12 cellular contexts compared by ENCODE assay signal in genomic region chr1:167207940-167208623, GRCh38. TPM values are rescaled to one million over a fixed set of nuclear protein-coding genes. Genes with fewer than 3 reads are reported as not detected.
A peak's percentile ranks its signal among the peaks of the same experiment; 100 is the strongest.
DNase-seq lines count a peak whose midpoint lies in the region; ATAC-seq and TF ChIP-seq lines count a peak whose summit lies in the region.
"Had no signal": no experiment of that assay in that cellular context is flagged by ENCODE, and none has a peak within 500 bp of the region (broad histone marks: within the 10 kb centered on the region; RNA-seq: fewer than 3 reads in every experiment).

No MANE protein-coding gene starts in this region.

- no peaks in the 10 kb centered on the region for H3K36me3 Mint-ChIP-seq in type B pancreatic cell

- H3K4me1 Mint-ChIP-seq in type B pancreatic cell (ENCODE audit: unreplicated experiment): no peaks in the 10 kb centered on the region

- no peak overlapping the region for H3K27ac Mint-ChIP-seq in type B pancreatic cell

- no peaks in the 10 kb centered on the region for H3K27me3 Mint-ChIP-seq in type B pancreatic cell

- peaks cover 8% of the 10 kb centered on the region for H3K9me3 Mint-ChIP-seq in type B pancreatic cell

- no peak overlapping the region for H3K4me3 ChIP-seq in left ventricle myocardium inferior
- no peak overlapping the region for H3K4me3 ChIP-seq in epithelial cell of proximal tubule (ENCODE audit: low read depth, low read length)
- H3K4me3 ChIP-seq: prostate gland, transverse colon had no signal

- intact Hi-C loops in left ventricle myocardium inferior (cut with micrococcal nuclease): no loop called here
- intact Hi-C loops in Right ventricle myocardium superior (cut with DNase I): loop anchor here (5.0 kb wide), 1 partner anchor 141 kb away; no protein-coding TSS in a partner anchor

- ATAC-seq in Right ventricle myocardium superior (ENCODE audit: poor library complexity): no peak
- ATAC-seq in GM19328 (IDR thresholded peaks at IDR 0.05; ENCODE audit: unreplicated experiment): no peak
- no peak for ATAC-seq in GM21786 (IDR thresholded peaks at IDR 0.05; ENCODE audit: unreplicated experiment)

- TF ChIP-seq CTCF in left ventricle myocardium inferior (IDR thresholded peaks at IDR 0.05; ENCODE audit: borderline replicate concordance): peak; percentile 50
- TF ChIP-seq CTCF in epithelial cell of proximal tubule (conservative IDR thresholded peaks at IDR 0.05; ENCODE audit: low read depth, low read length): peak; percentile 28
- TF ChIP-seq CTCF in type B pancreatic cell (conservative IDR thresholded peaks at IDR 0.05): peak; percentile 45

- no peaks in the 10 kb centered on the region for H3K4me1 ChIP-seq in left ventricle myocardium inferior

- H3K36me3 ChIP-seq in left ventricle myocardium inferior: no peaks in the 10 kb centered on the region
- H3K36me3 ChIP-seq: prostate gland, transverse colon had no signal

- H3K27me3 ChIP-seq in left ventricle myocardium inferior (ENCODE audit: low read depth): no peaks in the 10 kb centered on the region
- H3K27me3 ChIP-seq: transverse colon had no signal

- no peak overlapping the region for H3K27ac ChIP-seq in left ventricle myocardium inferior (replicated peaks)
- H3K27ac ChIP-seq: prostate gland, transverse colon had no signal

- peaks cover 19% of the 10 kb centered on the region for H3K9me3 ChIP-seq in left ventricle myocardium inferior (replicated peaks)
- H3K9me3 ChIP-seq: prostate gland had no signal

- DNase-seq in left ventricle myocardium inferior: no peak
- no peak for DNase-seq in Right ventricle myocardium superior
- DNase-seq in RPMI8226: peak; percentile 45
- DNase-seq in epithelial cell of proximal tubule (ENCODE audit: low read depth): no peak
- no peak for DNase-seq in type B pancreatic cell (ENCODE audit: extremely low spot score, unreplicated experiment)
- DNase-seq in NCI-H1417 treated with DMSO at 0.1 percent for 48 hours (lab: John Stamatoyannopoulos, UW): no peak
- DNase-seq: glutamatergic neuron, NCI-H1092, transverse colon had no signal

- H3K4me3 Mint-ChIP-seq in type B pancreatic cell: no peak overlapping the region

RNA-seq across cellular contexts. Expression of gene POU2F1, which starts 12.6 kb away (rescaled TPM):
- 7.5 TPM for total RNA-seq in left ventricle myocardium inferior
- 7.4 TPM for total RNA-seq in Right ventricle myocardium superior
- total RNA-seq in epithelial cell of proximal tubule: 4.7 and 7.2 TPM in 2 replicates
- 18.1 and 24.2 TPM in 2 replicates for total RNA-seq in type B pancreatic cell (ENCODE audit: low replicate concordance)
